Comparison of ENCODE assay signal across 32 cellular contexts in genomic region chr17:345992-346785, GRCh38.
"Had no signal": no experiment of that assay in that cellular context is flagged by ENCODE, and none has a peak within 500 bp of the region (broad histone marks: within the 10 kb centered on the region; RNA-seq: fewer than 3 reads in every experiment).

No MANE protein-coding gene starts in this region.

- H3K4me3 ChIP-seq: left lung, lower lobe of right lung, neural progenitor cell, ovary, prostate gland, sigmoid colon, smooth muscle cell, testis, tibial artery, upper lobe of right lung, uterus had no signal

- ATAC-seq: left colon; left lung; lower lobe of right lung; natural killer cell; right cardiac atrium; stimulated activated memory B cell treated with anti-CD40 and anti-IgM and Interleukin-4, amounts not matched to agents 10 μg/mL and 1 μg/mL and 100 μg/mL, for 72 hours; stimulated activated naive CD8-positive, alpha-beta T cell treated with anti-CD3 and anti-CD28 coated beads, Interleukin-15, amount 100 ng/mL, for 72 hours; upper lobe of right lung had no signal

- DNase-seq: hypothalamus; immature natural killer cell; left colon; lower lobe of right lung; mammary epithelial cell; mesenchymal stem cell; naive B cell; natural killer cell; nephron progenitor cell; occipital lobe; ovary; retina; right cardiac atrium; sigmoid colon; stimulated activated CD4-positive, alpha-beta T cell treated with anti-CD3 and anti-CD28 coated beads, Interleukin-1b, Interleukin-23, amount 100 ng/mL, for 48 hours; stimulated activated CD4-positive, alpha-beta T cell treated with anti-CD3 and anti-CD28 coated beads, Interleukin-2, amount 100 ng/mL, for 48 hours; stimulated activated CD4-positive, alpha-beta T cell treated with anti-CD3 and anti-CD28 coated beads, Interleukin-4, amount 100 ng/mL, for 4 hours; stimulated activated CD8-positive, alpha-beta memory T cell treated with anti-CD3 and anti-CD28 coated beads, Interleukin-4, amount 100 ng/mL, for 48 hours; stimulated activated naive CD4-positive, alpha-beta T cell treated with Interleukin-2 at 50 U/mL for 16 hours; stimulated activated naive CD8-positive, alpha-beta T cell treated with anti-CD3 and anti-CD28 coated beads, Interleukin-15, amount 100 ng/mL, for 72 hours; substantia nigra; testis; tibial artery; trophoblast cell; upper lobe of right lung; uterus had no signal

- H3K27me3 ChIP-seq: left lung, neural progenitor cell, neutrophil, ovary, testis, tibial artery, upper lobe of right lung, uterus had no signal

- H3K4me1 ChIP-seq: uterus had no signal

- H3K27ac ChIP-seq: neural progenitor cell, neutrophil, ovary, prostate gland, sigmoid colon, testis, tibial artery, upper lobe of right lung had no signal

- H3K9me3 ChIP-seq: left lung, lower lobe of right lung, neutrophil, ovary, prostate gland, sigmoid colon, testis, tibial artery, upper lobe of right lung, uterus had no signal

- H3K36me3 ChIP-seq: left lung, lower lobe of right lung, neural progenitor cell, neutrophil, ovary, prostate gland, sigmoid colon, tibial artery, upper lobe of right lung, uterus had no signal
